ENCODE assay signal across 21 cellular contexts in the genomic region with DNA sequence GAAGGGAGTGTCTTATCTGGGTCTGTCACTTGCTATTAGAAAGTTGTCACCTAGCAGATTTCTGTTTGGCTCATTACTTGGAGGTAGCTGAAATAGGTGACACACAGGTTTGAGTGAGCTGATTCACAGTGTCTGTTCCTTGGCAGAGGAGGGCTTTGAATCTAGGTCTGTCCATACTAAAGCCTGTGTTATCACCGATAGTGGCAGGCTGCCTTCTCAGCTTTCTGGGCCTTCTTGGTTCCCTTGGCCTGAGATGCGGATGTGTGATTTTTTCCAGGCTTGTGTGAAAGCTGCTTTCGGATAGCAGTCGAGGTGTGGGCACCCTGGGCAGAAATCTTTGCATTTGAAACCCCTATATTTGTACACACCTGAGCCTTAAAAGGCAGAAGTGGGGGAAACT.
"Had no signal": no experiment of that assay in that cellular context is flagged by ENCODE, and none has a peak within 500 bp of the region (broad histone marks: within the 10 kb centered on the region; RNA-seq: fewer than 3 reads in every experiment).

No MANE protein-coding gene starts in this region.

- DNase-seq: activated CD4-positive, alpha-beta memory T cell treated with anti-CD3 and anti-CD28 coated beads for 36 hours; activated CD4-positive, alpha-beta T cell treated with anti-CD3 and anti-CD28 coated beads, Interleukin-2, amount 10 ng/mL, durations not matched to agents 7 days and 5 days; activated CD4-positive, CD25-positive, alpha-beta regulatory T cell; activated CD8-positive, alpha-beta memory T cell treated with anti-CD3 and anti-CD28 coated beads for 24 hours; activated gamma-delta T cell treated with Interleukin-2 at 50 U/mL for 16 hours; activated naive CD4-positive, alpha-beta T cell treated with anti-CD3 and anti-CD28 coated beads, Interleukin-2, amount 50 U/mL, for 16 hours; activated naive CD8-positive, alpha-beta T cell treated with anti-CD3 and anti-CD28 coated beads, Interleukin-2, amount 10 ng/mL, durations not matched to agents 7 days and 5 days; activated T-cell treated with anti-CD3 and anti-CD28 coated beads, Interleukin-2, amount 50 U/mL, for 4 hours; adrenal gland; Kasumi-1; KBM-7; NCI-H1436 treated with DMSO at 0.1 percent for 48 hours; NCI-H187 treated with DMSO at 0.1 percent for 48 hours; NCI-H2081 treated with DMSO at 0.1 percent for 48 hours; NCI-H526; NCI-H774; NK-92 treated with Interleukin-12 subunit alpha and Interleukin-12 subunit beta, amount 100 ng/mL, for 24 hours; RPMI8226; T-helper 1 cell had no signal

- H3K9me3 ChIP-seq: adrenal gland had no signal

- H3K36me3 ChIP-seq: adrenal gland had no signal

- H3K4me1 ChIP-seq: adrenal gland had no signal

- H3K27ac ChIP-seq: adrenal gland, SK-N-MC, VCaP had no signal

- H3K4me3 ChIP-seq: adrenal gland, SK-N-MC had no signal
